Comparison of ENCODE assay signal across 8 cellular contexts in genomic region chr7:128398016-128398840, GRCh38. TPM values are rescaled to one million over a fixed set of nuclear protein-coding genes. Genes with fewer than 3 reads are reported as not detected.
DNase-seq lines count a peak whose midpoint lies in the region; ATAC-seq and TF ChIP-seq lines count a peak whose summit lies in the region.

No MANE protein-coding gene starts in this region.

- no peaks in the 10 kb centered on the region for H3K27me3 ChIP-seq in A673 (replicated peaks; ENCODE audit: insufficient read depth, low read depth, low read length, poor library complexity)

- peak; percentile 85 for TF ChIP-seq CTCF in A673 (conservative IDR thresholded peaks at IDR 0.05; ENCODE audit: low read depth, low read length)
- TF ChIP-seq CTCF in GM10248 (IDR thresholded peaks at IDR 0.05; ENCODE audit: control extremely low read depth, extremely low read depth, low read depth, missing control alignments) = peak; percentile 70

- intact Hi-C loops in A673 (cut with micrococcal nuclease; ENCODE audit: unreplicated experiment) (loop anchor here (1.0 to 2.0 kb wide), 2 partner anchors 27 to 61 kb away; no protein-coding TSS in a partner anchor), Right ventricle myocardium superior (cut with DNase I) (no loop called here)

- H3K9me3 ChIP-seq in A673 (ENCODE audit: low read depth, low read length, poor library complexity, severe bottlenecking) = no peaks in the 10 kb centered on the region

- H3K36me3 ChIP-seq in A673 (ENCODE audit: insufficient read depth, low read length, poor library complexity, severe bottlenecking) = peaks cover 74% of the 10 kb centered on the region

- H3K27ac ChIP-seq in A673 (ENCODE audit: low read depth, low read length, poor library complexity, severe bottlenecking) = no peak overlapping the region

- H3K4me1 ChIP-seq in A673 (ENCODE audit: insufficient read depth, low read length, poor library complexity, severe bottlenecking) = no peaks in the 10 kb centered on the region

- no TSS peak for BruUV-seq in A673 (replicated peaks; lab: Mats Ljungman, UMichigan)

- ATAC-seq in Right ventricle myocardium superior (ENCODE audit: poor library complexity) (peak; percentile 77), HG03175 (IDR thresholded peaks at IDR 0.05; ENCODE audit: unreplicated experiment) (no peak), HG03025 (IDR thresholded peaks at IDR 0.05; ENCODE audit: low FRiP score, unreplicated experiment) (no peak)

- no peak overlapping the region for H3K4me3 ChIP-seq in A673 (ENCODE audit: low read depth, low read length, poor library complexity, severe bottlenecking)

- CTCF ChIA-PET in A673 (lab: Charles Lee) = interaction anchor here (0.6 to 1.1 kb wide), 3 partner anchors 8 to 61 kb away, joined by 3 to 14 read pairs (median 6); no protein-coding TSS in a partner anchor
- CTCF ChIA-PET in GM10248 (lab: Yijun Ruan, JAX) = interaction anchor here (0.9 to 42.8 kb wide), 14 partner anchors 1 to 340 kb away, joined by 3 to 963 read pairs (median 5); partner anchors contain the start of genes HILPDA, IMPDH1 and RBM28

- peak; percentile 70 for DNase-seq in A673 (ENCODE audit: low spot score)
- DNase-seq in GM10248 (ENCODE audit: extremely low spot score) = peak; percentile 58
- peak; percentile 6 for DNase-seq in NCI-H2029 treated with DMSO at 0.1 percent for 48 hours (lab: John Stamatoyannopoulos, UW)
- DNase-seq in activated effector memory CD4-positive, alpha-beta T cell treated with anti-CD3 and anti-CD28 coated beads, Interleukin-2, amount 50 U/mL, for 16 hours = peak; percentile 80
- DNase-seq in Right ventricle myocardium superior = peak; percentile 69
- DNase-seq in retina = peak; percentile 65

- POLR2A ChIA-PET in A673 (lab: Charles Lee; ENCODE audit: low non-redundant PET) = interaction anchor here (0.6 kb wide), 1 partner anchor 53 kb away, joined by 5 read pairs; no protein-coding TSS in a partner anchor
- POLR2A ChIA-PET in GM10248 (lab: Yijun Ruan, JAX) = no interaction called here

RNA-seq across cellular contexts. Expression of gene IMPDH1, which starts 11.6 kb away (rescaled TPM):
- total RNA-seq in A673 (2021) (74.4 and 92.6 TPM in 2 replicates), Right ventricle myocardium superior (20.0 TPM)

RNA-seq across cellular contexts. Expression of gene PRRT4, which starts 36.7 kb away (rescaled TPM):
- total RNA-seq in A673 (2021) (38.8 and 42.4 TPM in 2 replicates), Right ventricle myocardium superior (1.2 TPM)

RNA-seq across cellular contexts. Expression of gene RBM28, which starts 54.5 kb away (rescaled TPM):
- 95.7 and 100 TPM in 2 replicates for total RNA-seq in A673 (2021)
- total RNA-seq in Right ventricle myocardium superior = 30.3 TPM

RNA-seq across cellular contexts. Expression of gene HILPDA, which starts 57.5 kb away (rescaled TPM):
- 33.9 and 36.1 TPM in 2 replicates for total RNA-seq in A673 (2021)
- 7.3 TPM for total RNA-seq in Right ventricle myocardium superior

Comparison
In these comparisons a context has a peak if more than half of its experiments do, and no peak if none do; other contexts are left out.
1. DNase-seq: peak in every context shown above with its lines; median percentile 80 in activated effector memory CD4-positive, alpha-beta T cell treated with anti-CD3 and anti-CD28 coated beads, Interleukin-2, amount 50 U/mL, for 16 hours; 70 in A673; 69 in Right ventricle myocardium superior; 65 in retina; 58 in GM10248; 6 in NCI-H2029 treated with DMSO at 0.1 percent for 48 hours.
2. RNA of gene PRRT4, which starts 36.7 kb away (total RNA-seq): 38.8 to 42.4 TPM in A673; 1.2 TPM in Right ventricle myocardium superior (single experiment); every median in the first group is over 10 times any median in the second.